ENCODE assay signal across 20 cellular contexts in genomic region chr16:54201200-54201599, GRCh38.
"Had no signal": no experiment of that assay in that cellular context is flagged by ENCODE, and none has a peak within 500 bp of the region (broad histone marks: within the 10 kb centered on the region; RNA-seq: fewer than 3 reads in every experiment).

No MANE protein-coding gene starts in this region.

- H3K4me3 Mint-ChIP-seq: activated CD8-positive, alpha-beta T cell treated with anti-CD3 and anti-CD28 coated beads for 36 hours; activated naive CD4-positive, alpha-beta T cell treated with anti-CD3 and anti-CD28 coated beads for 36 hours; activated naive CD8-positive, alpha-beta T cell treated with anti-CD3 and anti-CD28 coated beads, Interleukin-2, amount 50 U/mL, for 24 hours; activated T-cell treated with anti-CD3 and anti-CD28 coated beads, Interleukin-2, amount 50 U/mL, for 24 hours; central memory CD8-positive, alpha-beta T cell; nephron progenitor cell had no signal

- DNase-seq: activated CD4-positive, alpha-beta T cell treated with anti-CD3 and anti-CD28 coated beads for 48 hours; activated CD4-positive, CD25-positive, alpha-beta regulatory T cell; activated CD8-positive, alpha-beta T cell treated with anti-CD3 and anti-CD28 coated beads for 36 hours; activated naive CD4-positive, alpha-beta T cell treated with anti-CD3 and anti-CD28 coated beads for 36 hours; activated naive CD8-positive, alpha-beta T cell treated with anti-CD3 and anti-CD28 coated beads, Interleukin-2, amount 50 U/mL, for 24 hours; activated T-cell treated with anti-CD3 and anti-CD28 coated beads, Interleukin-2, amount 50 U/mL, for 24 hours; aorta; brain microvascular endothelial cell; erythroblast; gastrocnemius medialis; head of caudate nucleus; kidney glomerular epithelial cell; left ventricle myocardium inferior; mammary epithelial cell; nephron progenitor cell; stimulated activated naive CD4-positive, alpha-beta T cell; thyroid gland had no signal

- ATAC-seq: activated CD8-positive, alpha-beta T cell treated with anti-CD3 and anti-CD28 coated beads for 36 hours; activated naive CD8-positive, alpha-beta T cell treated with anti-CD3 and anti-CD28 coated beads, Interleukin-2, amount 50 U/mL, for 24 hours; gastrocnemius medialis had no signal

- H3K4me1 ChIP-seq: gastrocnemius medialis, thyroid gland had no signal

- H3K27ac ChIP-seq: brain microvascular endothelial cell, coronary artery, gastrocnemius medialis, left ventricle myocardium inferior, thyroid gland had no signal

- FAIRE-seq: endometrium had no signal

- H3K36me3 ChIP-seq: brain microvascular endothelial cell, gastrocnemius medialis, left ventricle myocardium inferior, thyroid gland had no signal

- H3K4me1 Mint-ChIP-seq: activated naive CD8-positive, alpha-beta T cell treated with anti-CD3 and anti-CD28 coated beads, Interleukin-2, amount 50 U/mL, for 24 hours; central memory CD8-positive, alpha-beta T cell had no signal

- H3K4me3 ChIP-seq: coronary artery, gastrocnemius medialis, left ventricle myocardium inferior, thyroid gland had no signal

- H3K27me3 ChIP-seq: brain microvascular endothelial cell, gastrocnemius medialis, thyroid gland had no signal

- H3K27me3 Mint-ChIP-seq: activated CD8-positive, alpha-beta T cell treated with anti-CD3 and anti-CD28 coated beads for 36 hours; activated naive CD8-positive, alpha-beta T cell treated with anti-CD3 and anti-CD28 coated beads, Interleukin-2, amount 50 U/mL, for 24 hours had no signal

- H3K27ac Mint-ChIP-seq: activated CD8-positive, alpha-beta T cell treated with anti-CD3 and anti-CD28 coated beads for 36 hours; activated naive CD4-positive, alpha-beta T cell treated with anti-CD3 and anti-CD28 coated beads for 36 hours; activated naive CD8-positive, alpha-beta T cell treated with anti-CD3 and anti-CD28 coated beads, Interleukin-2, amount 50 U/mL, for 24 hours; activated T-cell treated with anti-CD3 and anti-CD28 coated beads, Interleukin-2, amount 50 U/mL, for 24 hours; nephron progenitor cell had no signal

- H3K9me3 ChIP-seq: gastrocnemius medialis, left ventricle myocardium inferior, thyroid gland had no signal

- H3K9me3 Mint-ChIP-seq: activated CD8-positive, alpha-beta T cell treated with anti-CD3 and anti-CD28 coated beads for 36 hours; activated naive CD4-positive, alpha-beta T cell treated with anti-CD3 and anti-CD28 coated beads for 36 hours; activated naive CD8-positive, alpha-beta T cell treated with anti-CD3 and anti-CD28 coated beads, Interleukin-2, amount 50 U/mL, for 24 hours; central memory CD8-positive, alpha-beta T cell; nephron progenitor cell had no signal
